In the genomic region with DNA sequence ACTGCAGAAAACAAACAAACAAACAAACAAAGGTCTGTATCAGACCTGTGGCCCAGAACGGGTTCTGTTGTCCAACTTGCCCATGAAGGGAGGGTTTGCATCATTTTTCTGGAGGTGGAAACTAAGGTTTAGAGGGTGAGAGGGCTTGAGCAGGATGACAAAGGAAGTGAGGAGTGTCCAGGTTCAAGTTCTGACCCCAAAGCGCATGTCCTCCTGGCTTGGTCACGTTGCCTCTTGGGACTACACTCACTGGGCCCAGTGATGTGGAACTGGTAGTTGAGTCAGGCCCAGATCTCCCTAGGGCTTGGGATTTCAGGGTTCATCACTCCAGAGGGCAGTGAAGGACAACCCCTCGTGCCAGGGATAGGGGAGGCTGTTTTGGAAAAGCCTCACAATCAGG, we compare ENCODE assay signal across 8 cellular contexts. TPM values are rescaled to one million over a fixed set of nuclear protein-coding genes. Genes with fewer than 3 reads are reported as not detected.
DNase-seq lines count a peak whose midpoint lies in the region; ATAC-seq and TF ChIP-seq lines count a peak whose summit lies in the region.

No MANE protein-coding gene starts in this region.

- H3K27me3 Mint-ChIP-seq in neural crest cell (ENCODE audit: low read depth) = peaks cover 4% of the 10 kb centered on the region

- H3K36me3 Mint-ChIP-seq in neural crest cell (ENCODE audit: low read depth) = no peaks in the 10 kb centered on the region

- H3K36me3 ChIP-seq in BLaER1 (peaks cover 39% of the 10 kb centered on the region), MG63 (peaks cover 20% of the 10 kb centered on the region)

- H3K4me3 Mint-ChIP-seq in neural crest cell = peak overlapping the region; percentile 90

- peak overlapping the region; percentile 100 for H3K4me2 ChIP-seq in BLaER1

- TF ChIP-seq CTCF in coronary artery (IDR thresholded peaks at IDR 0.05) = no peak
- no peak for TF ChIP-seq CTCF in neural crest cell (conservative IDR thresholded peaks at IDR 0.05)

- H3K4me3 ChIP-seq in BLaER1 (peak overlapping the region; percentile 100), MG63 (peak overlapping the region; percentile 86; the same call in 1 of the 2 replicates), coronary artery (peak overlapping the region; percentile 99)

- H3K9me3 ChIP-seq in BLaER1 (no peaks in the 10 kb centered on the region), MG63 (no peaks in the 10 kb centered on the region)

- ATAC-seq in GM21528 (IDR thresholded peaks at IDR 0.05; ENCODE audit: low FRiP score, unreplicated experiment) = no peak

- H3K9me3 Mint-ChIP-seq in neural crest cell = no peaks in the 10 kb centered on the region

- H3K4me1 Mint-ChIP-seq in neural crest cell = peaks cover 75% of the 10 kb centered on the region

- H4K20me1 ChIP-seq in BLaER1 = peaks cover 59% of the 10 kb centered on the region

- H3K27ac Mint-ChIP-seq in neural crest cell (ENCODE audit: unreplicated experiment) = peak overlapping the region; percentile 83

- H3K27me3 ChIP-seq in BLaER1 (no peaks in the 10 kb centered on the region), MG63 (no peaks in the 10 kb centered on the region)

- H3K9ac ChIP-seq in BLaER1 = peak overlapping the region; percentile 100

- DNase-seq in MG63 (no peak), coronary artery (ENCODE audit: low spot score) (no peak), neural crest cell (ENCODE audit: low read depth, low spot score) (no peak), NCI-H1417 treated with DMSO at 0.1 percent for 48 hours (lab: John Stamatoyannopoulos, UW) (no peak), SHP77 treated with DMSO at 0.1 percent for 48 hours (lab: John Stamatoyannopoulos, UW) (no peak), inferior parietal cortex (ENCODE audit: extremely low spot score) (no peak)

- H3K27ac ChIP-seq in BLaER1 (peak overlapping the region; percentile 100), coronary artery (peak overlapping the region in 1 of 2 donors; percentile 99)

- peaks cover 92% of the 10 kb centered on the region for H3K4me1 ChIP-seq in BLaER1

RNA-seq across cellular contexts. Expression of a gene that starts 1.8 kb away (rescaled TPM):
- total RNA-seq in MG63 (2014; rRNA removed; shearing (Covaris generic); ENCODE audit: low replicate concordance) = 36.0 and 59.3 TPM in 2 replicates
- total RNA-seq in neural crest cell = 128 and 132 TPM in 2 replicates
